Comparison of ENCODE assay signal across 15 cellular contexts in genomic region chr21:44573630-44574456, GRCh38. TPM values are rescaled to one million over a fixed set of nuclear protein-coding genes. Genes with fewer than 3 reads are reported as not detected.
"Had no signal": no experiment of that assay in that cellular context is flagged by ENCODE, and none has a peak within 500 bp of the region (broad histone marks: within the 10 kb centered on the region; RNA-seq: fewer than 3 reads in every experiment).

Gene KRTAP10-4, plus strand, starts transcription at chr21:44573729. Its CDS starts 30 bp downstream, at chr21:44573759.

RNA-seq across cellular contexts. Expression of gene KRTAP10-4, which starts in this region (rescaled TPM):
- total RNA-seq: body of pancreas; cardiac muscle cell; dermis blood vessel endothelial cell; endothelial cell of umbilical vein; esophagus squamous epithelium; gastrocnemius medialis; liver; naive thymus-derived CD4-positive, alpha-beta T cell; ovary; pulmonary artery endothelial cell; skeletal muscle tissue; stomach; T-helper 1 cell treated with Interleukin-12 subunit alpha and Interleukin-12 subunit beta and Interleukin-4 antibody, amounts not matched to agents 30 ng/mL and 1 ng/mL, for 36 hours; tibial nerve; WTC11 had no signal
